18 cellular contexts compared by ENCODE assay signal in the genomic region with DNA sequence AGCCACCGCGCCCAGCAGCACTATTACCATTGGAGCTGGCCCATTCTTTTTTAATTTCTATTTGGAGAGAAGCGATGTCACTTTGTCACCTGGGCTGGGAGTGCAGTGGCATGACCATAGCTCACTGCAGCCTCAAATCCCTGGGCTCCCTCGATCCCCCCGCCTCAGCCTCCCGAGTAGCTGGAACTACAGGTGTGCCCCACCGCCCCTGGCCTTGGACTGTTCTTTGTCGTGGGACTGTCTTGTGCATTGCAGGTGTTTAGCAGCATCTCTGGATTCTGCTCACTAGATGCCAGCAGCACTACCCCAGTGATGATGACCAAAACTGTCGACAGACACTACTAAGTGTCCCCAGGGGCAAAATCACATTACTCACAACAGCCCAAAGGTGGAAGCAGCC.
"Had no signal": no experiment of that assay in that cellular context is flagged by ENCODE, and none has a peak within 500 bp of the region (broad histone marks: within the 10 kb centered on the region; RNA-seq: fewer than 3 reads in every experiment).

No MANE protein-coding gene starts in this region.

- H3K4me1 Mint-ChIP-seq: mesothelial cell of epicardium had no signal

- H3K27ac Mint-ChIP-seq: mesothelial cell of epicardium; progenitor cell of endocrine pancreas; T-helper 2 cell treated with Interferon-gamma antibody and Interleukin-4, amounts not matched to agents 5 μg/mL and 100 μg/mL, for 36 hours had no signal

- H3K4me3 ChIP-seq: cardiac muscle cell, lung, SK-N-MC had no signal

- H3K4me3 Mint-ChIP-seq: activated T-cell treated with anti-CD3 and anti-CD28 coated beads, Interleukin-2, amount 50 U/mL, for 4 hours; mesothelial cell of epicardium; T-helper 2 cell treated with Interferon-gamma antibody and Interleukin-4, amounts not matched to agents 5 μg/mL and 100 μg/mL, for 36 hours had no signal

- H3K27me3 ChIP-seq: cardiac muscle cell had no signal

- H3K27ac ChIP-seq: cardiac muscle cell, SK-N-MC had no signal

- ATAC-seq: activated naive CD4-positive, alpha-beta T cell treated with anti-CD3 and anti-CD28 coated beads, Interleukin-2, amount 50 U/mL, for 72 hours; activated T-cell treated with anti-CD3 and anti-CD28 coated beads, Interleukin-2, amount 50 U/mL, for 4 hours; left lobe of liver had no signal

- H3K36me3 ChIP-seq: cardiac muscle cell had no signal

- DNase-seq: activated CD4-positive, alpha-beta T cell treated with anti-CD3 and anti-CD28 coated beads for 48 hours; activated CD8-positive, alpha-beta memory T cell treated with anti-CD3 and anti-CD28 coated beads, Interleukin-2, amount 50 U/mL, for 4 hours; activated T-cell treated with anti-CD3 and anti-CD28 coated beads, Interleukin-2, amount 50 U/mL, for 4 hours; amniotic stem cell; foreskin melanocyte; glutamatergic neuron; hypothalamus; islet precursor cell; stimulated activated CD4-positive, alpha-beta T cell treated with anti-CD3 and anti-CD28 coated beads, Interleukin-12 subunit alpha, Interleukin-12 subunit beta, amount 100 ng/mL, for 4 hours; stimulated activated CD4-positive, alpha-beta T cell treated with anti-CD3 and anti-CD28 coated beads, Interleukin-1b, Interleukin-23, amount 100 ng/mL, for 48 hours had no signal

- H3K9me3 Mint-ChIP-seq: activated naive CD4-positive, alpha-beta T cell treated with anti-CD3 and anti-CD28 coated beads, Interleukin-2, amount 50 U/mL, for 72 hours; activated T-cell treated with anti-CD3 and anti-CD28 coated beads, Interleukin-2, amount 50 U/mL, for 4 hours; T-helper 2 cell treated with Interferon-gamma antibody and Interleukin-4, amounts not matched to agents 5 μg/mL and 100 μg/mL, for 36 hours had no signal

- H3K27me3 Mint-ChIP-seq: progenitor cell of endocrine pancreas had no signal
